8 cellular contexts compared by ENCODE assay signal in the genomic region with DNA sequence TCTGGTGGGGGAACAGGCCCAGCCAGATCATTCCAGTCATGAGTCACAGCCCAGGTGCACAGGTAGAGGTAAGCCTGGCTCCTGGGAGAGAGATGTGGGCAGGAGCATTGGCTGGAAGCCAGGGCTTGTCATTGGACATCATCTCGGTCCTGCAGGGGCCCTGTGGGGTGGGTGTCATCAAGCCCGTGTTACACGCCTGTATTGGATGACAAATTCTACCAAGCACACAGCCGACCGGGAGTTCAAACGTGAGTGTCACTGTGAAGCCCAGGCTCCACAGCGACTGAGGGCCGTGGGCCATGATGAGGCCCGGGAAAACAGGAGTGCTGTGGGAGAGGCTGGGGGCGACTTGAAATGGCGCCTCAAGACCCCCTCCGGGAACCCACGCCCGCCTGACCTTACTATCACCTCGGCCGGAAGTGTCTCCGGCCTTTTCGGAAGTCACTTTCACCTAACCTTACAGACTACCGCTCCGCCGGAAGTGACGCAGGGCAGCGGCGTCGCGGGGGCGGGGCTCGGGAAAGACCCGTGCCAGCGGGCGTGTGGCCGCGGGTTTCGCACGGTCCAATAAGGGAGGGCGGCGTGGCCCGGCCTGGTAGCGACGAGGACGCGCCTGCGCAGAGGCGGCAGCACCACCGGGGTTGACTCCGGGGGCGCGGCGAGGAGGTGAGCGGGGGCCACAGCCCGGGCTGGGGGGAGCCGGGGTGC. TPM values are rescaled to one million over a fixed set of nuclear protein-coding genes. Genes with fewer than 3 reads are reported as not detected.
DNase-seq lines count a peak whose midpoint lies in the region; ATAC-seq and TF ChIP-seq lines count a peak whose summit lies in the region.

FKBP2 (plus strand) TSS at position 629 of the 708 bp plus-strand sequence. CDS start 1,293 bp downstream, outside the sequence.

- peaks cover 41% of the 10 kb centered on the region for H3K36me3 Mint-ChIP-seq in activated CD4-positive, alpha-beta T cell treated with anti-CD3 and anti-CD28 coated beads, Interleukin-2, amount 10 ng/mL, durations not matched to agents 24 days and 14 days (ENCODE audit: low read depth)

- peak within 1 kb of the TSS; percentile 97 for H3K27ac Mint-ChIP-seq in activated CD4-positive, alpha-beta T cell treated with anti-CD3 and anti-CD28 coated beads, Interleukin-2, amount 10 ng/mL, durations not matched to agents 24 days and 14 days

- peak within 1 kb of the TSS; percentile 95 for H3K4me3 Mint-ChIP-seq in activated CD4-positive, alpha-beta T cell treated with anti-CD3 and anti-CD28 coated beads, Interleukin-2, amount 10 ng/mL, durations not matched to agents 24 days and 14 days

- H3K9ac ChIP-seq in BLaER1 (peak within 1 kb of the TSS; percentile 97), colonic mucosa (ENCODE audit: low read depth in 2 of 2, low read length in 2 of 2) (peak within 1 kb of the TSS; percentile 92 to 95)

- peak within 1 kb of the TSS; percentile 94 for H3K27ac ChIP-seq in BLaER1
- peak within 1 kb of the TSS; percentile 98 for H3K27ac ChIP-seq in colonic mucosa

- no peak for TF ChIP-seq CTCF in colonic mucosa (IDR thresholded peaks at IDR 0.05)

- peak within 1 kb of the TSS; percentile 98 for H3K4me2 ChIP-seq in BLaER1

- peak within 1 kb of the TSS; percentile 97 for H3K4me3 ChIP-seq in BLaER1
- H3K4me3 ChIP-seq in colonic mucosa, result peak within 1 kb of the TSS; percentile 95

- peak; percentile 93 to 99 for DNase-seq in NCI-H526 (lab: John Stamatoyannopoulos, UW)
- DNase-seq in activated CD4-positive, alpha-beta T cell treated with anti-CD3 and anti-CD28 coated beads, Interleukin-2, amount 10 ng/mL, durations not matched to agents 24 days and 14 days, result peak; percentile 100
- DNase-seq in colonic mucosa, result peak; percentile 97
- peak; percentile 99 for DNase-seq in left kidney (ENCODE audit: low read depth, low spot score)
- peak; percentile 97 to 98 for DNase-seq in stimulated activated CD4-positive, alpha-beta T cell treated with anti-CD3 and anti-CD28 coated beads, Interleukin-2, amount 100 ng/mL, for 24 hours

- no peaks in the 10 kb centered on the region for H3K27me3 Mint-ChIP-seq in activated CD4-positive, alpha-beta T cell treated with anti-CD3 and anti-CD28 coated beads, Interleukin-2, amount 10 ng/mL, durations not matched to agents 24 days and 14 days

- no peaks in the 10 kb centered on the region for H3K9me3 Mint-ChIP-seq in activated CD4-positive, alpha-beta T cell treated with anti-CD3 and anti-CD28 coated beads, Interleukin-2, amount 10 ng/mL, durations not matched to agents 24 days and 14 days

- H3K9me3 ChIP-seq in BLaER1 (no peaks in the 10 kb centered on the region), colonic mucosa (no peaks in the 10 kb centered on the region)

- peaks cover 40% of the 10 kb centered on the region for H3K4me1 Mint-ChIP-seq in activated CD4-positive, alpha-beta T cell treated with anti-CD3 and anti-CD28 coated beads, Interleukin-2, amount 10 ng/mL, durations not matched to agents 24 days and 14 days

- H3K27me3 ChIP-seq in BLaER1, result no peaks in the 10 kb centered on the region
- H3K27me3 ChIP-seq in colonic mucosa, result no peaks in the 10 kb centered on the region

- intact Hi-C loops in activated CD4-positive, alpha-beta T cell treated with anti-CD3 and anti-CD28 coated beads, Interleukin-2, amount 10 ng/mL, durations not matched to agents 24 days and 14 days (cut with micrococcal nuclease), result loop anchor here (1.0 to 10.0 kb wide), 7 partner anchors 10 to 1636 kb away; partner anchors contain the start of genes BAD, DNAJC4, FERMT3 and GPR137
- intact Hi-C loops in colonic mucosa (cut with DNase I), result no loop called here

- peaks cover 79% of the 10 kb centered on the region for H3K4me1 ChIP-seq in BLaER1
- H3K4me1 ChIP-seq in colonic mucosa, result peaks cover 21% of the 10 kb centered on the region

- peak; percentile 74 for ATAC-seq in GM19324 (IDR thresholded peaks at IDR 0.05; ENCODE audit: low FRiP score, unreplicated experiment)
- ATAC-seq in HG03460 (IDR thresholded peaks at IDR 0.05; ENCODE audit: unreplicated experiment), result peak; percentile 36

- H4K20me1 ChIP-seq in BLaER1, result peaks cover 46% of the 10 kb centered on the region

- H3K36me3 ChIP-seq in BLaER1, result peaks cover 55% of the 10 kb centered on the region
- no peaks in the 10 kb centered on the region for H3K36me3 ChIP-seq in colonic mucosa

RNA-seq across cellular contexts. Expression of gene FKBP2, which starts in this region (rescaled TPM):
- 28.8 and 30.6 TPM in 2 replicates for total RNA-seq in activated CD4-positive, alpha-beta T cell treated with anti-CD3 and anti-CD28 coated beads, Interleukin-2, amount 10 ng/mL, durations not matched to agents 24 days and 14 days
- 100 to 1,000 TPM in 1 of 2 donors, 10 to 100 TPM in 1; 71.7 to 104 TPM for total RNA-seq in colonic mucosa

Comparison
In these comparisons a context has a peak if more than half of its experiments do, and no peak if none do; other contexts are left out.
1. Peak in every context shown above with its lines: DNase-seq, ATAC-seq, H3K4me3 ChIP-seq and H3K27ac ChIP-seq.